ENCODE assay signal across 9 cellular contexts in genomic region chr5:95808013-95808685, GRCh38. TPM values are rescaled to one million over a fixed set of nuclear protein-coding genes. Genes with fewer than 3 reads are reported as not detected.
DNase-seq lines count a peak whose midpoint lies in the region; ATAC-seq, FAIRE-seq and TF ChIP-seq lines count a peak whose summit lies in the region.
"Had no signal": no experiment of that assay in that cellular context is flagged by ENCODE, and none has a peak within 500 bp of the region (broad histone marks: within the 10 kb centered on the region; RNA-seq: fewer than 3 reads in every experiment).

No MANE protein-coding gene starts in this region.

- H3K27me3 Mint-ChIP-seq in effector memory CD8-positive, alpha-beta T cell: no peaks in the 10 kb centered on the region

- TF ChIP-seq RAD21 in HepG2 (CRISPR knock-in tag; IDR thresholded peaks at IDR 0.05): no peak

- ATAC-seq in HG03439 (IDR thresholded peaks at IDR 0.05; ENCODE audit: unreplicated experiment) (peak; percentile 6), gastrocnemius medialis (no peak), HG03354 (IDR thresholded peaks at IDR 0.05; ENCODE audit: poor library complexity, severe bottlenecking, unreplicated experiment) (no peak), HepG2 (no peak)
- ATAC-seq in effector memory CD8-positive, alpha-beta T cell (replicated peaks): no peak

- CTCF ChIA-PET in HepG2 (lab: Yijun Ruan, JAX; ENCODE audit: low intra/inter-chr PET ratio, low total read pairs): no interaction called here

- in situ Hi-C loops in gastrocnemius medialis (cut with MboI; ENCODE audit: low sequenced_read_pairs in 4 of 4): no loop called here
- in situ Hi-C loops in HepG2 (cut with HindIII; ENCODE audit: extremely low pct_ligation_motif_present, low pct_unique_long_range_greater_than_20kb): no loop called here

- FAIRE-seq in GM18507 (lab: Jason Lieb, UNC) (peak; percentile 50), HepG2 (lab: Jason Lieb, UNC) (no peak)

- H2AFZ ChIP-seq in HepG2 (ENCODE audit: low read length): no peak overlapping the region

- no peak for TF ChIP-seq POLR2A in gastrocnemius medialis (IDR thresholded peaks at IDR 0.05)
- no peak for TF ChIP-seq POLR2A in HepG2 (IDR thresholded peaks at IDR 0.05; ENCODE audit: insufficient read depth in 1 of 2, low read depth in 2 of 2, low read length in 2 of 2)

- H3K4me1 ChIP-seq in gastrocnemius medialis (peaks cover 49 to 64% of the 10 kb centered on the region in 2 donors), HepG2 (ENCODE audit: insufficient read depth, low read length) (peaks cover 67% of the 10 kb centered on the region)

- TF ChIP-seq EP300 in HepG2 (IDR thresholded peaks at IDR 0.05; ENCODE audit: low read depth in 2 of 2, low read length in 2 of 2): no peak
- TF ChIP-seq EP300 in HepG2 (CRISPR knock-in tag; IDR thresholded peaks at IDR 0.05; ENCODE audit: borderline replicate concordance): no peak

- WGBS in HepG2 (ENCODE audit: low lambda C conversion rate): 94% methylated on average over 6 of the region's 7 CpGs

- H3K27ac ChIP-seq in gastrocnemius medialis (peak overlapping the region; percentile 87 to 92 (median 91)), HepG2 (ENCODE audit: extremely low read length, insufficient read depth, low read length) (no peak overlapping the region)

- peaks cover 6% of the 10 kb centered on the region for H3K36me3 Mint-ChIP-seq in effector memory CD8-positive, alpha-beta T cell (ENCODE audit: insufficient read depth)

- H3K27me3 ChIP-seq in gastrocnemius medialis: no peaks in the 10 kb centered on the region
- no peaks in the 10 kb centered on the region for H3K27me3 ChIP-seq in HepG2 (ENCODE audit: control insufficient read depth in 1 of 2, insufficient read depth in 2 of 2, low read length in 2 of 2)

- DNase-seq in GM18507 (ENCODE audit: extremely low spot score, insufficient read length, low read depth) (no peak), gastrocnemius medialis (no peak), NOMO-1 treated with dmso at 0.1 percent for 144 hours (lab: John Stamatoyannopoulos, UW; ENCODE audit: unreplicated experiment) (no peak), HepG2 (ENCODE audit: low spot score) (no peak)
- DNase-seq in effector memory CD8-positive, alpha-beta T cell: no peak
- no peak for DNase-seq in stimulated activated CD4-positive, alpha-beta T cell treated with anti-CD3 and anti-CD28 coated beads, Interleukin-12 subunit alpha, Interleukin-12 subunit beta, amount 100 ng/mL, for 4 hours
- DNase-seq: NCI-H524 treated with DMSO at 0.1 percent for 48 hours had no signal

- H3K36me3 ChIP-seq in gastrocnemius medialis: peaks cover 0 to 3% of the 10 kb centered on the region in 2 donors
- H3K36me3 ChIP-seq in HepG2 (replicated peaks in 1 of 2; ENCODE audit: control insufficient read depth in 1 of 2, insufficient read depth in 2 of 2, low read length in 2 of 2): peaks cover 0 to 1% of the 10 kb centered on the region in 2 experiments; a peak in 1 of 5 replicates

- H4K20me1 ChIP-seq in HepG2 (ENCODE audit: insufficient read depth, low read length): no peaks in the 10 kb centered on the region

- peak overlapping the region; percentile 92 to 94 for H3K27ac Mint-ChIP-seq in effector memory CD8-positive, alpha-beta T cell

- H3K4me1 Mint-ChIP-seq in effector memory CD8-positive, alpha-beta T cell (ENCODE audit: low read depth in 2 of 2): peaks cover 43 to 49% of the 10 kb centered on the region in 2 donors

- POLR2A ChIA-PET in HepG2 (lab: Yijun Ruan, JAX): interaction anchor here (10.9 kb wide), 1 partner anchor 15 kb away, joined by 98 read pairs; the partner anchor contains the start of gene GLRX

- peak overlapping the region; percentile 57 to 61 for H3K4me3 Mint-ChIP-seq in effector memory CD8-positive, alpha-beta T cell

- no peak overlapping the region for H3K4me2 ChIP-seq in HepG2 (ENCODE audit: low read depth, low read length)

- intact Hi-C loops in gastrocnemius medialis (cut with DNase I; ENCODE audit: low total_unique reads): loop anchor here (2.0 kb wide), 1 partner anchor 23 kb away; no protein-coding TSS in a partner anchor
- intact Hi-C loops in HepG2 (cut with micrococcal nuclease; ENCODE audit: unreplicated experiment): no loop called here

- no peaks in the 10 kb centered on the region for H3K9me3 ChIP-seq in gastrocnemius medialis
- H3K9me3 ChIP-seq in HepG2 (ENCODE audit: low read length): no peaks in the 10 kb centered on the region

- H3K9ac ChIP-seq in HepG2 (ENCODE audit: insufficient read depth, low read depth, low read length): no peak overlapping the region

- H3K9me3 Mint-ChIP-seq in effector memory CD8-positive, alpha-beta T cell: no peaks in the 10 kb centered on the region

- no peaks in the 10 kb centered on the region for H3K79me2 ChIP-seq in HepG2 (ENCODE audit: insufficient read depth, low read length)

- no peak overlapping the region for H3K4me3 ChIP-seq in gastrocnemius medialis
- H3K4me3 ChIP-seq in HepG2 (replicated peaks in 1 of 3; ENCODE audit: insufficient read depth in 1 of 3, low read depth in 2 of 3, low read length in 3 of 3): no peak overlapping the region

- BruUV-seq in HepG2 (replicated peaks; lab: Mats Ljungman, UMichigan): no TSS peak

- no peak for TF ChIP-seq CTCF in gastrocnemius medialis (IDR thresholded peaks at IDR 0.05 in 4 of 5, conservative IDR thresholded peaks at IDR 0.05 in 1 of 5)
- no peak for TF ChIP-seq CTCF in HepG2 (CRISPR knock-in tag; IDR thresholded peaks at IDR 0.05)

TF ChIP-seq in HepG2, 621 proteins besides CTCF, POLR2A, EP300 and RAD21 (continues in another document):
- no peak for TF ChIP-seq CHD4 (IDR thresholded peaks at IDR 0.05; ENCODE audit: borderline replicate concordance, low read length)
- TF ChIP-seq MAFF (IDR thresholded peaks at IDR 0.05; ENCODE audit: low read depth, low read length): no peak
- no peak for TF ChIP-seq ZNF598 (CRISPR knock-in tag; IDR thresholded peaks at IDR 0.05; ENCODE audit: borderline replicate concordance)
- no peak for TF ChIP-seq MTF1 (CRISPR knock-in tag; IDR thresholded peaks at IDR 0.05)
- no peak for TF ChIP-seq ZNF83 (CRISPR knock-in tag; IDR thresholded peaks at IDR 0.05; ENCODE audit: borderline replicate concordance)
- TF ChIP-seq DBP (CRISPR knock-in tag; IDR thresholded peaks at IDR 0.05; ENCODE audit: not compliant biosample characterization): no peak
- TF ChIP-seq ZNF567 (CRISPR knock-in tag; IDR thresholded peaks at IDR 0.05; ENCODE audit: borderline replicate concordance): no peak
- no peak for TF ChIP-seq MNT (IDR thresholded peaks at IDR 0.05)
- TF ChIP-seq CHCHD3 (CRISPR knock-in tag; IDR thresholded peaks at IDR 0.05): no peak
- no peak for TF ChIP-seq SMARCC2 (IDR thresholded peaks at IDR 0.05)

RNA-seq across cellular contexts. Expression of gene GLRX, which starts 14.4 kb away (rescaled TPM):
- 1,000 to 10,000 TPM; 1,042 to 2,721 (median 1,859) TPM for total RNA-seq in gastrocnemius medialis
- total RNA-seq in HepG2 (2016; rRNA removed; fragmentation: Illumina TruSeq; extraction: Trizol): 63.8 and 71.9 TPM in 2 replicates
- total RNA-seq in HepG2 (2016; cell fraction: cytosol; rRNA removed; fragmentation: Illumina TruSeq; extraction: Trizol; ENCODE audit: low read depth): 27.6 and 30.6 TPM in 2 replicates
- total RNA-seq in HepG2 (2016; cell fraction: insoluble cytoplasmic fraction; rRNA removed; fragmentation: Illumina TruSeq; extraction: Trizol): 64.8 and 79.1 TPM in 2 replicates
- 27.3 and 28.0 TPM in 2 replicates for total RNA-seq in HepG2 (2016; cell fraction: membrane; rRNA removed; fragmentation: Illumina TruSeq; extraction: Trizol)
- total RNA-seq in HepG2 (2016; cell fraction: nucleus; rRNA removed; fragmentation: Illumina TruSeq; extraction: Trizol): 27.2 and 28.1 TPM in 2 replicates
- 499 and 615 TPM in 2 replicates for polyA plus RNA-seq in HepG2 (2011; rRNA removed)
- 393 and 503 TPM in 2 replicates for polyA plus RNA-seq in HepG2 (2011; cell fraction: cytosol; rRNA removed)
- polyA plus RNA-seq in HepG2 (2011; cell fraction: nucleus; rRNA removed): 87.8 and 90.3 TPM in 2 replicates
- polyA plus RNA-seq in HepG2 (2012): 244 and 269 TPM in 2 replicates
- 25.5 and 30.2 TPM in 2 replicates for polyA plus RNA-seq in HepG2 (2016; cell fraction: cytosol; fragmentation: Illumina TruSeq; extraction: Trizol; ENCODE audit: low read depth)
- polyA plus RNA-seq in HepG2 (2016; cell fraction: insoluble cytoplasmic fraction; fragmentation: Illumina TruSeq; extraction: Trizol; ENCODE audit: low read depth): 107 and 117 TPM in 2 replicates
- 23.9 and 28.1 TPM in 2 replicates for polyA plus RNA-seq in HepG2 (2016; cell fraction: membrane; fragmentation: Illumina TruSeq; extraction: Trizol; ENCODE audit: low read depth)
- 59.6 and 62.5 TPM in 2 replicates for polyA plus RNA-seq in HepG2 (2016; cell fraction: nucleus; fragmentation: Illumina TruSeq; extraction: Trizol; ENCODE audit: insufficient read depth, low read depth)
- polyA minus RNA-seq in HepG2 (2011; rRNA and poly(A)+ RNA removed; ENCODE audit: low replicate concordance): 44.3 and 186 TPM in 2 replicates
- polyA minus RNA-seq in HepG2 (2011; cell fraction: cytosol; rRNA and poly(A)+ RNA removed): 49.7 and 65.5 TPM in 2 replicates
- 62.3 and 93.9 TPM in 2 replicates for polyA minus RNA-seq in HepG2 (2011; cell fraction: nucleus; rRNA and poly(A)+ RNA removed)

Comparison
In these comparisons a context has a peak if more than half of its experiments do, and no peak if none do; other contexts are left out.
1. RNA of gene GLRX, which starts 14.4 kb away (total RNA-seq): 1,042 to 2,721 TPM in gastrocnemius medialis; 27.2 to 79.1 TPM in HepG2; every median in the first group is over 10 times any median in the second.